Comparison of ENCODE assay signal across 8 cellular contexts in the genomic region with DNA sequence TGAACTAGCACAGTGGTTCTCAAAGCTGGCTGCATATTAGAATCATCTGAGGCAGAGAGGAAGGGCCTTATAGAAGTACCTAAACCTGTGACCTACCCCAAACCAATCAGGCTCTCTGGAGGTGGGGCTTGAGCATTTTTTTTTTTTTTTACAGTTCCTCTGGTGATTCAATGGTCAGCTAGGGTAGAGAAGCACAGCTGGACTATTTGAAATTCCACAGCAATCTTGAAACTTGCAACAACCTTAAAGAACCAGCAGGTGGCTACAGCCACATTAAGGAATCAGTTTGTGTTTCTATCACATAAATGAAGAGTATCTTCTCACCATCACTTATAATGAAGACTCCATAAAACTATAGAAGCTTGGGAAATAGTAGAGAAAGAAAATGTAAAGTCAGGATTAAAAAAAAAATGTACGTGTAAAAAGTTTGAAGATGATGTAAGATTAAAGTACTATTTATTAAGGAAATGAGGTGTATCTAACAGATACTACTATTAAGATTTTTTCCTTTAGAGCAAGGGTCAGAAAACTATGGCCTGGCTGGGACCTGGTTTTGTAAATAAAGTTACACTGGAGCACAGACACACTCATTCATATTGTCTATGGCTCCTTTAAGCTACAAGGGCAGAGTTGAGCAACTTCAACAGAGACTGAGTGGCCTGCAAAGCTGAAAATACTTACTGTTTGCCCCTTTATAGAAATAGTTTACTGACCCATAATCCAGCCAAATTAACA. TPM values are rescaled to one million over a fixed set of nuclear protein-coding genes. Genes with fewer than 3 reads are reported as not detected.
DNase-seq lines count a peak whose midpoint lies in the region; ATAC-seq and TF ChIP-seq lines count a peak whose summit lies in the region.

No MANE protein-coding gene starts in this region.

- ATAC-seq in GM18861 (IDR thresholded peaks at IDR 0.05; ENCODE audit: unreplicated experiment), result peak; percentile 47
- peak; percentile 65 for ATAC-seq in thoracic aorta (ENCODE audit: insufficient number of reproducible peaks, low FRiP score, low read depth)

- H3K9me3 ChIP-seq in thoracic aorta, result no peaks in the 10 kb centered on the region

- no peak overlapping the region for H3K27ac ChIP-seq in thoracic aorta

- no peaks in the 10 kb centered on the region for H3K27me3 ChIP-seq in thoracic aorta (replicated peaks; ENCODE audit: insufficient read depth)

- no peaks in the 10 kb centered on the region for H3K36me3 ChIP-seq in thoracic aorta

- peak; percentile 69 for DNase-seq in CD1c-positive myeloid dendritic cell (ENCODE audit: extremely low spot score)
- peak; percentile 95 for DNase-seq in LHCN-M2 (ENCODE audit: low read depth)
- DNase-seq in amniotic stem cell (lab: John Stamatoyannopoulos, UW), result peak; percentile 73
- peak; percentile 68 for DNase-seq in iPS-NIHi11 (ENCODE audit: low spot score)
- no peak for DNase-seq in thoracic aorta (ENCODE audit: low spot score)
- DNase-seq in NCI-H2107 (lab: John Stamatoyannopoulos, UW), result no peak
- DNase-seq in stimulated activated CD8-positive, alpha-beta memory T cell treated with anti-CD3 and anti-CD28 coated beads, Interleukin-4, amount 100 ng/mL, for 48 hours, result no peak

- no peak overlapping the region for H3K4me3 ChIP-seq in thoracic aorta

- H3K4me1 ChIP-seq in thoracic aorta (ENCODE audit: control insufficient read depth in 1 of 2, low read depth in 2 of 2), result peaks cover 4 to 7% of the 10 kb centered on the region in 2 donors

- peak; percentile 63 for TF ChIP-seq CTCF in thoracic aorta (IDR thresholded peaks at IDR 0.05)

RNA-seq across cellular contexts. Expression of gene RTKN2, which starts 3.8 kb away (rescaled TPM):
- total RNA-seq in LHCN-M2 (2014; rRNA removed), result 6.9 and 8.6 TPM in 2 replicates
- polyA plus RNA-seq in LHCN-M2 (2012), result 3.4 TPM
- total RNA-seq in thoracic aorta, result not detected

Comparison
In these comparisons a context has a peak if more than half of its experiments do, and no peak if none do; other contexts are left out.
1. DNase-seq: peak in CD1c-positive myeloid dendritic cell (single experiment), LHCN-M2 (single experiment), amniotic stem cell (single experiment) and iPS-NIHi11 (single experiment); none in thoracic aorta (single experiment), NCI-H2107 (single experiment) and stimulated activated CD8-positive, alpha-beta memory T cell treated with anti-CD3 and anti-CD28 coated beads, Interleukin-4, amount 100 ng/mL, for 48 hours (single experiment).